ENCODE assay signal across 9 cellular contexts in the genomic region with DNA sequence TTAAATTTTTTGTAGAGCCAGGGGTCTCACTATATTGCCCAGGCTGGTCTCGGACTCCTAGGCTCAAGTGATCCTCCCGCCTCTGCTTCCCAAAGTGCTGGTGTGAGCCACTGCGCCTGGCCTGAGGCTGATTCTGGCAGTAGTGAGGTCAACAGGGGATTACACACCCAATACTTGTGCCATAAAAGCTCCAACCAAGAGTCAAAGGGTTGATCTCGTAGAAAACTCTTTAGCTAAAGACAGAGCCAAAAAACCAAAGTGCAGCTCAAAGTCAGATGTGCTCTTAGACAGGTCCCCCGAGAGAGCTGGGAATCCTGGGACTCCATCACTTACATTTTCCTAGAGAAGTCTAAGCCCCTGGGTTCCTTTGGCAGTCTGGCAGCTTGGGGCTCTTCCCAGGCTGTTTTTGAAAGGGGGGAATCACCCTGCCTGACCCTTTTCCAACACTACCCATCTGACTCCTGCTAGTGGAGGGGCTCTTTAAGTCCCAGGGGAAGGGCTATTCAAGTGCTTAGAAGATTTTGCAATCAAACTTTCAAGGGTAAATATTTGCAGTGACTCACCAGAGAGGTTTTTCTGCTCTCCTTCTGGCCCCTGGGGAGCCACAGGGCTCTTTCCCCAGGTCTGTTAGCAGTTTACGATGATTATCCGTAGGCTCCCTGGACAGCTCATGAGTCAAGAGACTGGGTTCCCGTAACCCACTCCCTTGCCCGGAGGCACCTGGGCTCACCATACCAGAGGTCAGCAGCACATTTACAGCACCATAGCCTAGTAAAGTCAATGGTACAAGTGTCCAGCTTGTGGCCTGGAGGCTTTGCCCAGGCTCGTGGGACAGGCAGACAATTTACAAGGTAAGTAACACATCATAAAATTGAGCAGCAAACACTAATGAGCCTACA.
DNase-seq lines count a peak whose midpoint lies in the region; ATAC-seq and TF ChIP-seq lines count a peak whose summit lies in the region.
"Had no signal": no experiment of that assay in that cellular context is flagged by ENCODE, and none has a peak within 500 bp of the region (broad histone marks: within the 10 kb centered on the region; RNA-seq: fewer than 3 reads in every experiment).

No MANE protein-coding gene starts in this region.

- no TSS peak for BruUV-seq in IMR-90 (replicated peaks; lab: Mats Ljungman, UMichigan)

- peak overlapping the region; percentile 68 for H4K5ac ChIP-seq in IMR-90 (ENCODE audit: low read depth, low read length)

- H3K9ac ChIP-seq in IMR-90 (ENCODE audit: low read depth, low read length), result peak overlapping the region; percentile 1

- H3K4me3 ChIP-seq in BJ (ENCODE audit: low read depth, low read length) (no peak overlapping the region), IMR-90 (ENCODE audit: insufficient read depth, low read depth, low read length) (no peak overlapping the region), lower lobe of right lung (no peak overlapping the region)

- H4K8ac ChIP-seq in IMR-90 (ENCODE audit: low read depth in 2 of 2, low read length in 2 of 2), result peak overlapping the region; percentile 63 to 77

- 0% methylated on average over 3 of the region's 10 CpGs; no CpG with 5 or more reads in 1 of the 2 experiments for WGBS in IMR-90 (ENCODE audit: extremely low coverage in 2 of 2, insufficient read length in 1 of 2), 2 experiments

- no peaks in the 10 kb centered on the region for H4K20me1 ChIP-seq in IMR-90 (ENCODE audit: insufficient read depth, low read length)

- peak overlapping the region; percentile 59 for H2AK9ac ChIP-seq in IMR-90 (replicated peaks; ENCODE audit: low read depth, low read length, poor library complexity)

- H3K23ac ChIP-seq in IMR-90 (ENCODE audit: low read depth, low read length), result peak overlapping the region; percentile 83

- no peaks in the 10 kb centered on the region for H3K9me3 Mint-ChIP-seq in activated naive CD8-positive, alpha-beta T cell treated with anti-CD3 and anti-CD28 coated beads for 36 hours

- peak overlapping the region; percentile 97 for H3K4ac ChIP-seq in IMR-90 (ENCODE audit: low read depth, low read length)

- H3K27ac ChIP-seq in IMR-90 (ENCODE audit: insufficient read depth, low read length), result peak overlapping the region; percentile 85
- H3K27ac ChIP-seq in lower lobe of right lung, result peak overlapping the region; percentile 42

- peak overlapping the region; percentile 76 for H2AFZ ChIP-seq in IMR-90 (replicated peaks; ENCODE audit: low read length, poor library complexity)

- H2BK120ac ChIP-seq in IMR-90 (ENCODE audit: low read depth, low read length), result peak overlapping the region; percentile 95

- no peak for TF ChIP-seq POLR2A in IMR-90 (IDR thresholded peaks at IDR 0.05; ENCODE audit: low read depth, low read length)

- intact Hi-C loops in IMR-90 (cut with micrococcal nuclease) (loop anchor here (5.0 kb wide), 1 partner anchor 91 kb away; no protein-coding TSS in a partner anchor), lower lobe of right lung (cut with DNase I) (no loop called here)

- H3K9me1 ChIP-seq in IMR-90 (ENCODE audit: insufficient read depth, low read length), result peaks cover 24% of the 10 kb centered on the region

- H3K27me3 Mint-ChIP-seq in activated naive CD8-positive, alpha-beta T cell treated with anti-CD3 and anti-CD28 coated beads for 36 hours, result no peaks in the 10 kb centered on the region

- no peak overlapping the region for H3K27ac Mint-ChIP-seq in activated naive CD8-positive, alpha-beta T cell treated with anti-CD3 and anti-CD28 coated beads for 36 hours

- peak overlapping the region; percentile 78 for H3K14ac ChIP-seq in IMR-90 (replicated peaks; ENCODE audit: low read depth, low read length)

- peak overlapping the region; percentile 64; the same call in 2 of the 3 replicates for H2BK15ac ChIP-seq in IMR-90 (ENCODE audit: low read depth, low read length)

- peak overlapping the region; percentile 86 for H2BK5ac ChIP-seq in IMR-90 (ENCODE audit: low read depth, low read length, poor library complexity, severe bottlenecking)

- H3K27me3 ChIP-seq in BJ (ENCODE audit: control insufficient read depth, insufficient read depth, low read length) (no peaks in the 10 kb centered on the region), IMR-90 (ENCODE audit: control insufficient read depth, insufficient read depth, low read length) (no peaks in the 10 kb centered on the region), lower lobe of right lung (ENCODE audit: low read depth) (no peaks in the 10 kb centered on the region)

- H3K9me3 ChIP-seq in IMR-90 (ENCODE audit: control insufficient read depth, insufficient read depth, low read length), result no peaks in the 10 kb centered on the region
- H3K9me3 ChIP-seq in lower lobe of right lung, result no peaks in the 10 kb centered on the region

- CTCF ChIA-PET in BJ (lab: Yijun Ruan, JAX), result interaction anchor here (0.6 to 1.9 kb wide), 6 partner anchors 8 to 439 kb away, joined by 3 to 4 read pairs (median 3); no protein-coding TSS in a partner anchor
- CTCF ChIA-PET in IMR-90 (lab: Yijun Ruan, JAX), result no interaction called here

- no peak overlapping the region for H3K4me3 Mint-ChIP-seq in activated naive CD8-positive, alpha-beta T cell treated with anti-CD3 and anti-CD28 coated beads for 36 hours

- H2AK5ac ChIP-seq in IMR-90 (ENCODE audit: low read depth, low read length), result peak overlapping the region; percentile 97

- no peak for TF ChIP-seq CTCF in BJ (IDR thresholded peaks at IDR 0.05; ENCODE audit: insufficient read depth, low read depth, low read length)
- no peak for TF ChIP-seq CTCF in IMR-90 (conservative IDR thresholded peaks at IDR 0.05; ENCODE audit: low read depth, low read length)
- TF ChIP-seq CTCF in lower lobe of right lung (IDR thresholded peaks at IDR 0.05), result no peak

- peak overlapping the region; percentile 79 for H3K56ac ChIP-seq in IMR-90 (ENCODE audit: extremely low read depth, insufficient read depth, low read length)

- H3K79me1 ChIP-seq in IMR-90 (ENCODE audit: low read depth in 1 of 2, low read length in 2 of 2), result peaks cover 2 to 20% of the 10 kb centered on the region in 2 experiments; a peak in 3 of 4 replicates

- POLR2A ChIA-PET in BJ (lab: Charles Lee) (interaction anchor here (0.6 to 0.7 kb wide), 2 partner anchors 16 to 562 kb away, joined by 3 read pairs; no protein-coding TSS in a partner anchor), IMR-90 (lab: Charles Lee; ENCODE audit: unreplicated experiment) (interaction anchor here (0.6 kb wide), 1 partner anchor 625 kb away, joined by 3 read pairs; no protein-coding TSS in a partner anchor)

- DNase-seq in BJ (ENCODE audit: low read depth) (peak; percentile 94), IMR-90 (peak; percentile 98), amniotic stem cell (lab: John Stamatoyannopoulos, UW) (peak; percentile 52), lower lobe of right lung (peak; percentile 65)
- no peak for DNase-seq in activated naive CD8-positive, alpha-beta T cell treated with anti-CD3 and anti-CD28 coated beads for 36 hours
- DNase-seq: stimulated activated CD4-positive, alpha-beta T cell treated with anti-CD3 and anti-CD28 coated beads, Interleukin-4, amount 100 ng/mL, for 4 hours had no signal

- in situ Hi-C loops in IMR-90 (cut with MboI; ENCODE audit: low sequenced_read_pairs), result no loop called here

- no peaks in the 10 kb centered on the region for H3K36me3 ChIP-seq in BJ (ENCODE audit: control insufficient read depth, insufficient read depth, low read length)
- no peaks in the 10 kb centered on the region for H3K36me3 ChIP-seq in IMR-90 (ENCODE audit: control insufficient read depth, insufficient read depth, low read length)
- H3K36me3 ChIP-seq in lower lobe of right lung, result no peaks in the 10 kb centered on the region

- ATAC-seq in IMR-90 (ENCODE audit: low read depth) (peak; percentile 82), lower lobe of right lung (peak; percentile 91 to 95), HG02610 (IDR thresholded peaks at IDR 0.05; ENCODE audit: unreplicated experiment) (no peak), GM21526 (IDR thresholded peaks at IDR 0.05; ENCODE audit: low FRiP score, unreplicated experiment) (no peak), HG03139 (IDR thresholded peaks at IDR 0.05; ENCODE audit: unreplicated experiment) (no peak)

- peak overlapping the region; percentile 82 for H3K4me2 ChIP-seq in IMR-90 (ENCODE audit: low read depth, low read length)

- peaks cover 5% of the 10 kb centered on the region for H3K36me3 Mint-ChIP-seq in activated naive CD8-positive, alpha-beta T cell treated with anti-CD3 and anti-CD28 coated beads for 36 hours

- H3K18ac ChIP-seq in IMR-90 (ENCODE audit: low read depth, low read length), result peak overlapping the region; percentile 89

- dilution Hi-C loops in IMR-90 (cut with HindIII; ENCODE audit: low sequenced_read_pairs, unreplicated experiment), result no loop called here

- peak; percentile 3; the same call in 1 of the 2 replicates for TF ChIP-seq RAD21 in IMR-90 (IDR thresholded peaks at IDR 0.05; ENCODE audit: low read length)

- H3K4me1 ChIP-seq in IMR-90 (ENCODE audit: control insufficient read depth, insufficient read depth, low read length), result peaks cover 26% of the 10 kb centered on the region
- H3K4me1 ChIP-seq in lower lobe of right lung, result peaks cover 6% of the 10 kb centered on the region

- peak overlapping the region; percentile 97 for H2BK20ac ChIP-seq in IMR-90 (ENCODE audit: low read depth, low read length)

- no peaks in the 10 kb centered on the region for H3K4me1 Mint-ChIP-seq in activated naive CD8-positive, alpha-beta T cell treated with anti-CD3 and anti-CD28 coated beads for 36 hours

- peak overlapping the region; percentile 94 for H4K91ac ChIP-seq in IMR-90 (ENCODE audit: insufficient read depth, low read depth, low read length)

TF ChIP-seq in IMR-90, 13 proteins besides CTCF, POLR2A, EP300 and RAD21 (continues in another document):
- TF ChIP-seq FOS (IDR thresholded peaks at IDR 0.05; ENCODE audit: low read depth, low read length) (peak; percentile 91), NFE2L2 (IDR thresholded peaks at IDR 0.05; ENCODE audit: low read depth, low read length) (no peak), MXI1 (IDR thresholded peaks at IDR 0.05; ENCODE audit: borderline replicate concordance, low read depth, low read length) (no peak), SMC3 (IDR thresholded peaks at IDR 0.05; ENCODE audit: low read depth, low read length) (no peak), MAFK (IDR thresholded peaks at IDR 0.05; ENCODE audit: low read depth, low read length) (no peak), CHD1 (IDR thresholded peaks at IDR 0.05; ENCODE audit: low read depth, low read length) (no peak), MAZ (IDR thresholded peaks at IDR 0.05; ENCODE audit: borderline replicate concordance, low read depth, low read length) (peak; percentile 53; the same call in 1 of the 2 replicates), RCOR1 (IDR thresholded peaks at IDR 0.05; ENCODE audit: insufficient replicate concordance, low read length) (no peak), CEBPB (IDR thresholded peaks at IDR 0.05; ENCODE audit: low read depth, low read length) (peak; percentile 97), RFX5 (IDR thresholded peaks at IDR 0.05; ENCODE audit: low read depth, low read length) (no peak), BHLHE40 (IDR thresholded peaks at IDR 0.05; ENCODE audit: low read depth, low read length) (peak; percentile 18; the same call in 1 of the 2 replicates)

Comparison
In these comparisons a context has a peak if more than half of its experiments do, and no peak if none do; other contexts are left out.
1. ATAC-seq: peak in IMR-90 (single experiment) and lower lobe of right lung (2 of 2); none in HG02610 (single experiment), GM21526 (single experiment) and HG03139 (single experiment).